1 cellular context compared by ENCODE assay signal in genomic region chr12:51320311-51320694, GRCh38.
TF ChIP-seq lines count a peak whose summit lies in the region.

No MANE protein-coding gene starts in this region.

TF ChIP-seq in HEK293T, 16 proteins besides CTCF, POLR2A, EP300 and RAD21:
- TF ChIP-seq NFRKB (IDR thresholded peaks at IDR 0.05), result no peak
- TF ChIP-seq ARNT (IDR thresholded peaks at IDR 0.05), result no peak
- no peak for TF ChIP-seq LEF1 (IDR thresholded peaks at IDR 0.05; ENCODE audit: borderline replicate concordance)
